13 cellular contexts compared by ENCODE assay signal in the genomic region with DNA sequence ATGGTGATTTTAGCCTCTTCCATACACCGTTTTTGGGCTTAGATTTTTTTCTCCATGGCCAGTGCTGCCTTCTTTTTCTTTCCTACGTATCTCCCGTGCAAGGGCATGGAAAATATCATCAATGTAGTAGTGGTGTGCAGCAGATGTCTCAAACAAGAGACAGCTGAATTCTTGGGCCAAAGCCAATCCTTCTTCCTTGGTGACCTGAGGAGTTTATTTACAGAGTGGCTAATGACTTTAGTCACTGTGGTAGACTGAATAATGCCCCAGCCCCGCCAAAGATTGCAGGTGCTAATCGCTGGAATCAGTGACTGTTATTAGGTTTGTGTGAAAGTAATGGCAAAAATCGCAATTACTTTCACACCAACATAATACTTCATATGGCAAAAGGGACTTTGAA.
DNase-seq lines count a peak whose midpoint lies in the region; ATAC-seq and TF ChIP-seq lines count a peak whose summit lies in the region.
"Had no signal": no experiment of that assay in that cellular context is flagged by ENCODE, and none has a peak within 500 bp of the region (broad histone marks: within the 10 kb centered on the region; RNA-seq: fewer than 3 reads in every experiment).

No MANE protein-coding gene starts in this region.

- H3K4me3 ChIP-seq in AG10803 (ENCODE audit: low read length) = no peak overlapping the region

- intact Hi-C loops in posterior cingulate gyrus (cut with DNase I) = no loop called here

- TF ChIP-seq CTCF in AG10803 (conservative IDR thresholded peaks at IDR 0.05; ENCODE audit: low read length) = no peak

- DNase-seq in AG10803 (ENCODE audit: low read depth) (peak; percentile 26), NCI-H1105 (lab: John Stamatoyannopoulos, UW) (peak; percentile 89), NCI-H2171 (lab: John Stamatoyannopoulos, UW) (peak; percentile 79), RPMI7951 (ENCODE audit: low read depth) (peak; percentile 62), posterior cingulate gyrus (no peak), NCI-H1930 (lab: John Stamatoyannopoulos, UW) (no peak)
- DNase-seq: ACHN; activated effector memory CD4-positive, alpha-beta T cell treated with anti-CD3 and anti-CD28 coated beads, Interleukin-2, amount 50 U/mL, for 16 hours; anterior cingulate cortex; CD8-positive, alpha-beta T cell; stimulated activated naive B cell treated with anti-CD40 and anti-IgM and Interleukin-4, amounts not matched to agents 10 μg/mL and 1 μg/mL and 100 μg/mL, for 72 hours had no signal

- ATAC-seq in GM19397 (IDR thresholded peaks at IDR 0.05; ENCODE audit: unreplicated experiment) (no peak), HG03196 (IDR thresholded peaks at IDR 0.05; ENCODE audit: unreplicated experiment) (no peak)
- ATAC-seq: CD8-positive, alpha-beta T cell; stimulated activated naive B cell treated with anti-CD40 and anti-IgM and Interleukin-4, amounts not matched to agents 10 μg/mL and 1 μg/mL and 100 μg/mL, for 72 hours had no signal

Comparison
In these comparisons a context has a peak if more than half of its experiments do, and no peak if none do; other contexts are left out.
1. DNase-seq: peak in AG10803 (single experiment), NCI-H1105 (single experiment), NCI-H2171 (single experiment) and RPMI7951 (single experiment); none in posterior cingulate gyrus (0 of 10) and NCI-H1930 (0 of 2).